ENCODE assay signal across 24 cellular contexts in the genomic region with DNA sequence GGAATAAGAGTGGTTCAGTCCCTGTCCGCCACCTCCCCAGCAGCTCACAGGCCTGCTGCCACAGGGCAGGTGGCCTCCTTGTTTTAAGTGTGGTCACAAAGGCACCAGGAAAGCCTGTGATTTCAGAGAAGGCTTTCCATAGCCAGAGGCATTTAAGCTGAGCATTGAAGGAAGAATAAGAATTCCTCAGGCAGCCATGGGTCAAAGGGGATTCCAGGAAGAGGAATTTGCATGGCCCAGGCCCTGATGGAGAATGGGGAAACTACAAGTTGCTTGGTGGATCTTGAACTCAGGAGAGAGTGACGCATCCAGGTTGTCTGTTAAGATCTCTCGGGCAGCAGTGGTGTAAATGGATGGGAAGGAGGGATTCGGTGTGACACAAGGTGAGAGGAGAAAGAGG.
"Had no signal": no experiment of that assay in that cellular context is flagged by ENCODE, and none has a peak within 500 bp of the region (broad histone marks: within the 10 kb centered on the region; RNA-seq: fewer than 3 reads in every experiment).

No MANE protein-coding gene starts in this region.

- H3K36me3 Mint-ChIP-seq: activated naive CD4-positive, alpha-beta T cell treated with anti-CD3 and anti-CD28 coated beads, Interleukin-2, amount 50 U/mL, for 24 hours had no signal

- H3K36me3 ChIP-seq: esophagus muscularis mucosa, suprapubic skin, tibial artery had no signal

- H3K4me1 ChIP-seq: esophagus muscularis mucosa, foreskin keratinocyte, tibial artery had no signal

- H3K9me3 Mint-ChIP-seq: activated CD8-positive, alpha-beta T cell treated with anti-CD3 and anti-CD28 coated beads for 36 hours; activated naive CD4-positive, alpha-beta T cell treated with anti-CD3 and anti-CD28 coated beads, Interleukin-2, amount 50 U/mL, for 24 hours; activated T-helper 2 cell treated with anti-CD3 and anti-CD28 coated beads, Interferon-gamma antibody, Interleukin-2, Interleukin-4, amounts not matched to agents 10 μg/mL and 5 μg/mL and 100 μg/mL, durations not matched to agents 14 hours and 24 hours and 36 hours; dendritic cell treated with granulocyte-macrophage colony-stimulating factor and Interleukin-4, amounts not matched to agents 40 ng/mL and 50 ng/mL, for 4 days had no signal

- H3K27ac Mint-ChIP-seq: activated CD8-positive, alpha-beta T cell treated with anti-CD3 and anti-CD28 coated beads for 36 hours; activated naive CD4-positive, alpha-beta T cell treated with anti-CD3 and anti-CD28 coated beads, Interleukin-2, amount 50 U/mL, for 24 hours; activated naive CD8-positive, alpha-beta T cell treated with anti-CD3 and anti-CD28 coated beads, Interleukin-2, amount 50 U/mL, for 24 hours; activated T-helper 2 cell treated with anti-CD3 and anti-CD28 coated beads, Interferon-gamma antibody, Interleukin-2, Interleukin-4, amounts not matched to agents 10 μg/mL and 5 μg/mL and 100 μg/mL, durations not matched to agents 14 hours and 24 hours and 36 hours; dendritic cell treated with granulocyte-macrophage colony-stimulating factor and Interleukin-4, amounts not matched to agents 40 ng/mL and 50 ng/mL, for 4 days; naive thymus-derived CD8-positive, alpha-beta T cell had no signal

- H3K4me3 Mint-ChIP-seq: activated CD8-positive, alpha-beta T cell treated with anti-CD3 and anti-CD28 coated beads for 36 hours; activated naive CD4-positive, alpha-beta T cell treated with anti-CD3 and anti-CD28 coated beads, Interleukin-2, amount 50 U/mL, for 24 hours; activated naive CD8-positive, alpha-beta T cell treated with anti-CD3 and anti-CD28 coated beads, Interleukin-2, amount 50 U/mL, for 24 hours; dendritic cell treated with granulocyte-macrophage colony-stimulating factor and Interleukin-4, amounts not matched to agents 40 ng/mL and 50 ng/mL, for 4 days; naive thymus-derived CD8-positive, alpha-beta T cell had no signal

- H3K9me3 ChIP-seq: suprapubic skin had no signal

- H3K4me3 ChIP-seq: esophagus muscularis mucosa, suprapubic skin, tibial artery had no signal

- H3K27ac ChIP-seq: esophagus muscularis mucosa, foreskin keratinocyte, suprapubic skin, tibial artery had no signal

- DNase-seq: activated CD4-positive, alpha-beta T cell treated with anti-CD3 and anti-CD28 coated beads for 1 hour; activated CD4-positive, alpha-beta T cell treated with anti-CD3 and anti-CD28 coated beads, Interleukin-2, amount 50 U/mL, for 1 hour; activated CD8-positive, alpha-beta T cell treated with anti-CD3 and anti-CD28 coated beads for 36 hours; activated naive CD8-positive, alpha-beta T cell treated with anti-CD3 and anti-CD28 coated beads, Interleukin-2, amount 50 U/mL, for 24 hours; activated T-cell treated with anti-CD3 and anti-CD28 coated beads, Interleukin-2, amount 50 U/mL, for 48 hours; amygdala; central memory CD4-positive, alpha-beta T cell; foreskin keratinocyte; kidney; left colon; midbrain; naive thymus-derived CD8-positive, alpha-beta T cell; posterior cingulate gyrus; right cardiac atrium; stimulated activated CD4-positive, alpha-beta T cell treated with anti-CD3 and anti-CD28 coated beads, Interleukin-15, amount 100 ng/mL, for 24 hours; stimulated activated CD4-positive, alpha-beta T cell treated with anti-CD3 and anti-CD28 coated beads, Interleukin-2, amount 100 ng/mL, for 24 hours; stimulated activated naive CD4-positive, alpha-beta T cell; T-helper 2 cell; tibial artery had no signal

- ATAC-seq: activated CD8-positive, alpha-beta T cell treated with anti-CD3 and anti-CD28 coated beads for 36 hours; activated naive CD8-positive, alpha-beta T cell treated with anti-CD3 and anti-CD28 coated beads, Interleukin-2, amount 50 U/mL, for 24 hours; foreskin keratinocyte; left colon; naive thymus-derived CD8-positive, alpha-beta T cell; right cardiac atrium had no signal

- H3K4me1 Mint-ChIP-seq: activated naive CD4-positive, alpha-beta T cell treated with anti-CD3 and anti-CD28 coated beads, Interleukin-2, amount 50 U/mL, for 24 hours; activated naive CD8-positive, alpha-beta T cell treated with anti-CD3 and anti-CD28 coated beads, Interleukin-2, amount 50 U/mL, for 24 hours; naive thymus-derived CD8-positive, alpha-beta T cell had no signal
